In genomic region chr12:53575502-53576264, GRCh38 we compare ENCODE assay signal across 11 cellular contexts. TPM values are rescaled to one million over a fixed set of nuclear protein-coding genes. Genes with fewer than 3 reads are reported as not detected.
DNase-seq lines count a peak whose midpoint lies in the region; TF ChIP-seq lines count a peak whose summit lies in the region.
"Had no signal": no experiment of that assay in that cellular context is flagged by ENCODE, and none has a peak within 500 bp of the region (broad histone marks: within the 10 kb centered on the region; RNA-seq: fewer than 3 reads in every experiment).

No MANE protein-coding gene starts in this region.

- intact Hi-C loops in esophagus squamous epithelium (cut with DNase I) (no loop called here), sigmoid colon (cut with DNase I) (no loop called here)

- peaks cover 0 to 11% (median 0%) of the 10 kb centered on the region in 3 donors for H3K36me3 ChIP-seq in esophagus squamous epithelium
- H3K36me3 ChIP-seq in sigmoid colon, result no peaks in the 10 kb centered on the region
- no peaks in the 10 kb centered on the region for H3K36me3 ChIP-seq in H7 (replicated peaks; ENCODE audit: control insufficient read depth, insufficient read depth, low read length)
- H3K36me3 ChIP-seq: adrenal gland had no signal

- peaks cover 0 to 31% (median 25%) of the 10 kb centered on the region in 3 donors for H3K4me1 ChIP-seq in esophagus squamous epithelium
- H3K4me1 ChIP-seq in sigmoid colon, result peaks cover 0 to 34% (median 19%) of the 10 kb centered on the region in 4 donors
- H3K4me1 ChIP-seq: adrenal gland had no signal

- H3K27ac ChIP-seq in esophagus squamous epithelium (peak overlapping the region; percentile 42 to 71 (median 58)), sigmoid colon (peak overlapping the region in 3 of 4 donors; percentile 16 to 40 (median 39))

- no peaks in the 10 kb centered on the region for H3K9me3 ChIP-seq in esophagus squamous epithelium
- no peaks in the 10 kb centered on the region for H3K9me3 ChIP-seq in sigmoid colon
- H3K9me3 ChIP-seq: adrenal gland had no signal

- no peak for TF ChIP-seq EP300 in sigmoid colon (IDR thresholded peaks at IDR 0.05)

- peak overlapping the region in 1 of 4 donors; percentile 10 for H3K4me3 ChIP-seq in esophagus squamous epithelium
- no peak overlapping the region for H3K4me3 ChIP-seq in sigmoid colon
- no peak overlapping the region for H3K4me3 ChIP-seq in H7 (ENCODE audit: insufficient read depth, low read depth, low read length)
- H3K4me3 ChIP-seq: adrenal gland had no signal

- WGBS in esophagus squamous epithelium, 2 donors, result 25 to 46% methylated on average over 3 of the region's 3 CpGs
- 65 to 77% methylated on average over 3 of the region's 3 CpGs for WGBS in sigmoid colon, 2 donors

- TF ChIP-seq CTCF in esophagus squamous epithelium (IDR thresholded peaks at IDR 0.05) (no peak), sigmoid colon (IDR thresholded peaks at IDR 0.05) (no peak)

- DNase-seq in NCI-H446 treated with DMSO at 0.1 percent for 48 hours (lab: John Stamatoyannopoulos, UW) (peak; percentile 11), NCI-H446 (lab: John Stamatoyannopoulos, UW) (no peak), RPMI7951 (ENCODE audit: low read depth) (peak; percentile 51), esophagus squamous epithelium (lab: John Stamatoyannopoulos, UW) (no peak), sigmoid colon (no peak), H7 (no peak), HuH-7 (ENCODE audit: low spot score) (no peak), putamen (ENCODE audit: low spot score) (no peak)
- DNase-seq: H9, T-cell had no signal

- TF ChIP-seq POLR2A in esophagus squamous epithelium (IDR thresholded peaks at IDR 0.05), result no peak
- no peak for TF ChIP-seq POLR2A in sigmoid colon (IDR thresholded peaks at IDR 0.05)

- H3K27me3 ChIP-seq in esophagus squamous epithelium (no peaks in the 10 kb centered on the region), sigmoid colon (no peaks in the 10 kb centered on the region), H7 (ENCODE audit: control insufficient read depth, insufficient read depth, low read length) (no peaks in the 10 kb centered on the region)
- H3K27me3 ChIP-seq: adrenal gland had no signal

RNA-seq across cellular contexts. Expression of gene ATF7, which starts 50.5 kb away (rescaled TPM):
- total RNA-seq in RPMI7951 (2014; rRNA removed; shearing (Covaris generic)), result 6.4 and 8.9 TPM in 2 replicates
- total RNA-seq in esophagus squamous epithelium (10 to 100 TPM; 12.5 to 28.0 (median 20.6) TPM), sigmoid colon (10 to 100 TPM; 20.3 to 36.0 (median 27.1) TPM)
- 10 to 100 TPM; 20.2 to 22.0 (median 21.0) TPM for polyA plus RNA-seq in sigmoid colon
- total RNA-seq in H7 (2014; rRNA removed; shearing (Covaris generic)), result 7.1 and 9.8 TPM in 2 replicates

Comparison
In these comparisons a context has a peak if more than half of its experiments do, and no peak if none do; other contexts are left out.
1. DNase-seq: peak in NCI-H446 treated with DMSO at 0.1 percent for 48 hours (single experiment) and RPMI7951 (single experiment); none in NCI-H446 (0 of 2), esophagus squamous epithelium (single experiment), sigmoid colon (single experiment), H7 (single experiment), HuH-7 (single experiment) and putamen (single experiment).